In the genomic region with DNA sequence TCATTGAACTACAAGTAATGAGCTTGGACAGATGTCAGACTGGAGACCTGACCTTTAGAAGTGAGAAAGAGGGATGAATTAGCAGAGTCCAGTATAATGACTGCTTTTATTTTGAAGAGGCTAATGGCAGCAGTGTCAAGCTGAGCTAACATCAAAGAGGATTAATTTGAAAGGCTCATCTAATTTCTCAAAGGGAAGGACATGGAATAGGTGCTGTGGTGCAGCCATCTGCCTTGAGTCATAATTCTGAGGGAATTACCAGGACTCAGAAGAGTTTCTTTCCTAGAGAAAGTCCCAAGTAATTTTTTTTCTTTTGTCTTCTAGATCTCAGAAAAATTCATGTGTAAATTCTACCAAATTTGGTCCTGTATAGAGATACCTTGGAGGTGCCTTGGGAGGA, we compare ENCODE assay signal across 25 cellular contexts. TPM values are rescaled to one million over a fixed set of nuclear protein-coding genes. Genes with fewer than 3 reads are reported as not detected.
"Had no signal": no experiment of that assay in that cellular context is flagged by ENCODE, and none has a peak within 500 bp of the region (broad histone marks: within the 10 kb centered on the region; RNA-seq: fewer than 3 reads in every experiment).

No MANE protein-coding gene starts in this region.

- H3K27ac Mint-ChIP-seq: activated T-cell treated with anti-CD3 and anti-CD28 coated beads, Interleukin-2, amount 50 U/mL, for 72 hours; natural killer cell; stimulated activated naive CD8-positive, alpha-beta T cell treated with anti-CD3 and anti-CD28 coated beads, Interleukin-15, Interleukin-2, amounts not matched to agents 100 ng/mL and 50 ng/mL, for 24 hours had no signal

- DNase-seq: activated CD4-positive, alpha-beta T cell treated with anti-CD3 and anti-CD28 coated beads, Interleukin-2, amount 50 U/mL, for 1 hour; activated CD4-positive, CD25-positive, alpha-beta regulatory T cell treated with anti-CD3 and anti-CD28 coated beads, Interleukin-2, amount 50 U/mL, for 72 hours; activated CD8-positive, alpha-beta memory T cell treated with anti-CD3 and anti-CD28 coated beads for 24 hours; activated CD8-positive, alpha-beta memory T cell treated with anti-CD3 and anti-CD28 coated beads, Interleukin-2, amount 50 U/mL, for 48 hours; activated effector memory CD4-positive, alpha-beta T cell treated with anti-CD3 and anti-CD28 coated beads, Interleukin-2, amount 50 U/mL, for 16 hours; activated naive CD4-positive, alpha-beta T cell treated with anti-CD3 and anti-CD28 coated beads, Interleukin-2, amount 50 U/mL, for 16 hours; activated T-cell treated with anti-CD3 and anti-CD28 coated beads, Interleukin-2, amount 50 U/mL, for 72 hours; glutamatergic neuron; hippocampal formation; left cardiac atrium; natural killer cell; posterior cingulate gyrus; stimulated activated CD4-positive, alpha-beta T cell treated with anti-CD3 and anti-CD28 coated beads, Interleukin-12 subunit alpha, Interleukin-12 subunit beta, amount 100 ng/mL, for 4 hours; stimulated activated CD4-positive, alpha-beta T cell treated with anti-CD3 and anti-CD28 coated beads, Interleukin-2, amount 100 ng/mL, for 24 hours; T-helper 9 cell had no signal

- H3K36me3 ChIP-seq: ascending aorta, right atrium auricular region, tibial nerve, vagina had no signal

- H3K4me1 ChIP-seq: ascending aorta, right atrium auricular region, tibial nerve, vagina had no signal

- ATAC-seq: activated T-cell treated with anti-CD3 and anti-CD28 coated beads, Interleukin-2, amount 50 U/mL, for 72 hours; left cardiac atrium had no signal

- H3K4me3 ChIP-seq: ascending aorta, coronary artery, right atrium auricular region, tibial nerve, vagina had no signal

- H3K9me3 Mint-ChIP-seq: activated T-cell treated with anti-CD3 and anti-CD28 coated beads, Interleukin-2, amount 50 U/mL, for 72 hours; natural killer cell had no signal

- H3K27me3 ChIP-seq: ascending aorta, foreskin keratinocyte, right atrium auricular region, tibial nerve, vagina had no signal

- H3K27ac ChIP-seq: ascending aorta, coronary artery, foreskin keratinocyte, right atrium auricular region, tibial nerve, vagina had no signal

- H3K36me3 Mint-ChIP-seq: natural killer cell had no signal

- H3K4me3 Mint-ChIP-seq: activated T-cell treated with anti-CD3 and anti-CD28 coated beads, Interleukin-2, amount 50 U/mL, for 72 hours; natural killer cell; stimulated activated naive CD8-positive, alpha-beta T cell treated with anti-CD3 and anti-CD28 coated beads, Interleukin-15, Interleukin-2, amounts not matched to agents 100 ng/mL and 50 ng/mL, for 24 hours had no signal

RNA-seq across cellular contexts. Expression of a gene that starts 57.7 kb away (rescaled TPM):
- total RNA-seq: activated T-cell treated with anti-CD3 and anti-CD28 coated beads, Interleukin-2, amount 50 U/mL, for 72 hours; ascending aorta; epithelial cell of proximal tubule; fibroblast of lung; foreskin keratinocyte; lower leg skin; natural killer cell; tibial nerve; vagina had no signal
- polyA plus RNA-seq: fibroblast of lung, foreskin keratinocyte had no signal
